9 cellular contexts compared by ENCODE assay signal in the genomic region with DNA sequence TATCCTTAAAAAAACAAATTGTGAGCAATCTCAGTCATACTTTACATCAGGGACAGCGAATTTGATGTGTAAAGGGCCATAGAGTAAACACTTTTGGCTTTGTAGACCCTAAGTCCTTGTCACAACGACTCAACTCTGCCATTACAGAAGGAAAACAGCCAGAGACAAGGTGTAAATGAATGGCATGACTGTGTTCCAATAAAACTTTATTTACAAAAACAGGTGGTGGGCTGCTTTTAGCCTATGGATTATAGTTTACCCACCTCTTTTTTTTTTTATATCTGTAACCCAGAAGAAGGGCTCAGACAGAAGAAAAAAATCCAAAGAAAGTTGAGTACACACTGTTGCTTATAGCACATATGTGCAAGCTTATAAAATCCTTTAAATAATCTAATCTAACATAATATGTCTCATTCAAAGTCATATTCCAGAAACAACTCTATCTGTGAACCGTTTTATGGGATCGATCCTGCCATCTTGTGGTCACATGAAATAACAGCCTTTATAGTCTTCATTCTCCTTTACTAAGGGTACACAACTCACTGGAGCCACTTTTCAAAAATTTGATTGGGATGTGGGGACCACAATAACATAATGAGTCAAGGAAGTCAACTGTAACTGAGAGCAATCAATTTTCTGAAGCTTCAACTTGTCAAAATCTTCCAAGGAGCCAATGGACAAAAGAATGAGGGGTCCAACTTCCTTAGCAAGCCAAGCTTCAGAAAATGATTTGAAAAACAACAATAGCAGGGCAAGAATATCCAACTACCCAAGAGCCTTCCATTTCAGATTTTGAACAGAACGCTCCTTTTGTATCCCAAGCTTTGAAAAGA.
A peak's percentile ranks its signal among the peaks of the same experiment; 100 is the strongest.
DNase-seq lines count a peak whose midpoint lies in the region; ATAC-seq and TF ChIP-seq lines count a peak whose summit lies in the region.
"Had no signal": no experiment of that assay in that cellular context is flagged by ENCODE, and none has a peak within 500 bp of the region (broad histone marks: within the 10 kb centered on the region; RNA-seq: fewer than 3 reads in every experiment).

No MANE protein-coding gene starts in this region.

- H3K9me3 Mint-ChIP-seq in natural killer cell: no peaks in the 10 kb centered on the region
- H3K9me3 Mint-ChIP-seq in natural killer cell treated with Interleukin-12 subunit alpha and Interleukin-12 subunit beta and Interleukin-15 and Interleukin-18, amount 100 ng/mL, for 72 hours: no peaks in the 10 kb centered on the region

- no peak for TF ChIP-seq POLR2A in gastroesophageal sphincter (IDR thresholded peaks at IDR 0.05)
- no peak for TF ChIP-seq POLR2A in spleen (IDR thresholded peaks at IDR 0.05)

- TF ChIP-seq CTCF in natural killer cell (IDR thresholded peaks at IDR 0.05) (peak; percentile 29), WI38 (IDR thresholded peaks at IDR 0.05; ENCODE audit: low read depth, low read length) (peak; percentile 35; the same call in 1 of the 2 replicates), gastroesophageal sphincter (IDR thresholded peaks at IDR 0.05) (peak in 3 of 4 experiments; percentile 32 to 48 (median 33)), spleen (IDR thresholded peaks at IDR 0.05 in 8 of 11, conservative IDR thresholded peaks at IDR 0.05 in 3 of 11) (peak in 7 of 11 experiments; percentile 42 to 57 (median 50))

- 48 to 61% methylated on average over 4 to 5 of the region's 5 CpGs for WGBS in gastroesophageal sphincter (ENCODE audit: low coverage in 1 of 2), 2 donors
- WGBS in spleen, 5 donors: 37 to 46% (median 43%) methylated on average over 5 of the region's 5 CpGs

- no peaks in the 10 kb centered on the region for H3K36me3 Mint-ChIP-seq in natural killer cell
- no peaks in the 10 kb centered on the region for H3K36me3 Mint-ChIP-seq in natural killer cell treated with Interleukin-12 subunit alpha and Interleukin-12 subunit beta and Interleukin-15 and Interleukin-18, amount 100 ng/mL, for 72 hours

- no peak overlapping the region for H3K27ac Mint-ChIP-seq in natural killer cell
- peak overlapping the region in 1 of 2 donors; percentile 49 for H3K27ac Mint-ChIP-seq in natural killer cell treated with Interleukin-12 subunit alpha and Interleukin-12 subunit beta and Interleukin-15 and Interleukin-18, amount 100 ng/mL, for 72 hours

- H3K27ac ChIP-seq in gastroesophageal sphincter (no peak overlapping the region), spleen (peak overlapping the region in 1 of 8 donors; percentile 15)
- H3K27ac ChIP-seq: epithelial cell of prostate had no signal

- H3K4me3 ChIP-seq in WI38 (ENCODE audit: low read depth, low read length) (no peak overlapping the region), gastroesophageal sphincter (no peak overlapping the region), spleen (no peak overlapping the region)

- ATAC-seq in natural killer cell (no peak), gastroesophageal sphincter (no peak)
- no peak for ATAC-seq in natural killer cell treated with Interleukin-12 subunit alpha and Interleukin-12 subunit beta and Interleukin-15 and Interleukin-18, amount 100 ng/mL, for 72 hours

- H3K4me3 Mint-ChIP-seq in natural killer cell: no peak overlapping the region
- H3K4me3 Mint-ChIP-seq in natural killer cell treated with Interleukin-12 subunit alpha and Interleukin-12 subunit beta and Interleukin-15 and Interleukin-18, amount 100 ng/mL, for 72 hours: no peak overlapping the region

- no peaks in the 10 kb centered on the region for H3K9me3 ChIP-seq in gastroesophageal sphincter
- H3K9me3 ChIP-seq in spleen: no peaks in the 10 kb centered on the region

- H3K27me3 Mint-ChIP-seq in natural killer cell (ENCODE audit: low read depth in 2 of 2): no peaks in the 10 kb centered on the region
- no peaks in the 10 kb centered on the region for H3K27me3 Mint-ChIP-seq in natural killer cell treated with Interleukin-12 subunit alpha and Interleukin-12 subunit beta and Interleukin-15 and Interleukin-18, amount 100 ng/mL, for 72 hours

- DNase-seq in natural killer cell (no peak), NCI-H128 (lab: John Stamatoyannopoulos, UW; ENCODE audit: unreplicated experiment) (peak; percentile 15), spleen (no peak), C1 segment of cervical spinal cord (lab: John Stamatoyannopoulos, UW) (no peak)
- DNase-seq in natural killer cell treated with Interleukin-12 subunit alpha and Interleukin-12 subunit beta and Interleukin-15 and Interleukin-18, amount 100 ng/mL, for 72 hours (ENCODE audit: low spot score): no peak
- DNase-seq in activated CD4-positive, CD25-positive, alpha-beta regulatory T cell (lab: John Stamatoyannopoulos, UW): no peak

- H3K4me1 Mint-ChIP-seq in natural killer cell: no peaks in the 10 kb centered on the region
- peaks cover 9 to 14% of the 10 kb centered on the region in 2 donors for H3K4me1 Mint-ChIP-seq in natural killer cell treated with Interleukin-12 subunit alpha and Interleukin-12 subunit beta and Interleukin-15 and Interleukin-18, amount 100 ng/mL, for 72 hours (ENCODE audit: low read depth in 2 of 2)

- H3K27me3 ChIP-seq in gastroesophageal sphincter (no peaks in the 10 kb centered on the region), spleen (replicated peaks in 1 of 7) (no peaks in the 10 kb centered on the region)

- no peaks in the 10 kb centered on the region for H3K4me1 ChIP-seq in gastroesophageal sphincter
- peaks cover 0 to 14% (median 11%) of the 10 kb centered on the region in 6 donors for H3K4me1 ChIP-seq in spleen

- H3K36me3 ChIP-seq in gastroesophageal sphincter: no peaks in the 10 kb centered on the region
- H3K36me3 ChIP-seq in spleen: no peaks in the 10 kb centered on the region

- no peak for TF ChIP-seq EP300 in gastroesophageal sphincter (IDR thresholded peaks at IDR 0.05)

- intact Hi-C loops in natural killer cell (cut with micrococcal nuclease): loop anchor here (1.0 kb wide), 1 partner anchor 82 kb away; no protein-coding TSS in a partner anchor
- intact Hi-C loops in spleen (cut with DNase I; ENCODE audit: low total_unique reads): loop anchor here (5.0 kb wide), 1 partner anchor 83 kb away; no protein-coding TSS in a partner anchor
